ENCODE assay signal across 13 cellular contexts in the genomic region with DNA sequence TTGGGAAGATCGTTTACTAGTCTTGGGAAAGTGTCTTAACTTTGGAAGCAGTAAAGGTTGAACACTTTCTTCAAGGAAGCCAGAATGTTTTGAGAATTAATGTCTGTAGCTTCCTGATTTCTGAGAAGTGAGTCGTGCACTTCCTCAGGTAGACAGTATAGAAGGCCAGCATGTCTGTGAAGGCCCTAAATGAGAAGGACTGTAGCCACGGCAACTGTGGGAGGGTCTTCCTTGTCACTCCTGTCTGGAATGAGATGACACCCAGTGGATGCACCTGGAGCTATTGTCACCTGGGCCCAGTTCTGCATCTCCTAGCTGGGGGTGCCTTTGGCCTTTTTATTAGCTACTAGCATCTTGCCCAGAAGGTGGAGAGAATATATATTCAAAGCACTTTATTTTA. TPM values are rescaled to one million over a fixed set of nuclear protein-coding genes. Genes with fewer than 3 reads are reported as not detected.
DNase-seq lines count a peak whose midpoint lies in the region; ATAC-seq and TF ChIP-seq lines count a peak whose summit lies in the region.
"Had no signal": no experiment of that assay in that cellular context is flagged by ENCODE, and none has a peak within 500 bp of the region (broad histone marks: within the 10 kb centered on the region; RNA-seq: fewer than 3 reads in every experiment).

No MANE protein-coding gene starts in this region.

- peak overlapping the region; percentile 66 to 91 (median 84) for H3K4me3 Mint-ChIP-seq in naive thymus-derived CD8-positive, alpha-beta T cell

- TF ChIP-seq CTCF in suprapubic skin (IDR thresholded peaks at IDR 0.05): no peak

- ATAC-seq in activated naive CD4-positive, alpha-beta T cell treated with anti-CD3 and anti-CD28 coated beads, Interleukin-2, amount 50 U/mL, for 72 hours: peak; percentile 27 to 56
- peak in 1 of 2 donors; percentile 17 for ATAC-seq in naive thymus-derived CD8-positive, alpha-beta T cell
- ATAC-seq: activated CD4-positive, CD25-positive, alpha-beta regulatory T cell treated with anti-CD3 and anti-CD28 coated beads, Interleukin-2, amount 50 U/mL, for 24 hours had no signal

- peaks cover 29% of the 10 kb centered on the region for H3K36me3 ChIP-seq in HUES48 (ENCODE audit: control insufficient read depth, insufficient read depth, low read length)
- H3K36me3 ChIP-seq in suprapubic skin: peaks cover 22% of the 10 kb centered on the region
- H3K36me3 ChIP-seq: ovary, thoracic aorta had no signal

- H3K9ac ChIP-seq in HUES48 (ENCODE audit: low read depth, low read length): no peak overlapping the region

- TF ChIP-seq EP300 in suprapubic skin (IDR thresholded peaks at IDR 0.05): no peak

- H3K27me3 Mint-ChIP-seq in naive thymus-derived CD8-positive, alpha-beta T cell: no peaks in the 10 kb centered on the region

- peak overlapping the region; percentile 23 for H3K27ac ChIP-seq in HUES48 (ENCODE audit: low read depth, low read length)
- no peak overlapping the region for H3K27ac ChIP-seq in suprapubic skin
- H3K27ac ChIP-seq: ovary, thoracic aorta had no signal

- peaks cover 66% of the 10 kb centered on the region for H3K4me1 ChIP-seq in HUES48 (ENCODE audit: control insufficient read depth, insufficient read depth, low read length)
- peaks cover 39% of the 10 kb centered on the region for H3K4me1 ChIP-seq in suprapubic skin

- H3K9me3 Mint-ChIP-seq in activated naive CD4-positive, alpha-beta T cell treated with anti-CD3 and anti-CD28 coated beads, Interleukin-2, amount 50 U/mL, for 72 hours: no peaks in the 10 kb centered on the region
- H3K9me3 Mint-ChIP-seq in naive thymus-derived CD8-positive, alpha-beta T cell: no peaks in the 10 kb centered on the region

- POLR2A ChIA-PET in naive thymus-derived CD8-positive, alpha-beta T cell (lab: Charles Lee): interaction anchor here (0.6 to 4.8 kb wide), 4 partner anchors 9 to 353 kb away, joined by 3 to 112 read pairs (median 4); a partner anchor contains a TSS

- H3K9me3 ChIP-seq in HUES48 (ENCODE audit: control insufficient read depth, insufficient read depth, low read length): no peaks in the 10 kb centered on the region
- no peaks in the 10 kb centered on the region for H3K9me3 ChIP-seq in suprapubic skin
- H3K9me3 ChIP-seq: ovary, thoracic aorta had no signal

- H3K27ac Mint-ChIP-seq in activated naive CD4-positive, alpha-beta T cell treated with anti-CD3 and anti-CD28 coated beads, Interleukin-2, amount 50 U/mL, for 72 hours: peak overlapping the region; percentile 88 to 93
- H3K27ac Mint-ChIP-seq in naive thymus-derived CD8-positive, alpha-beta T cell: peak overlapping the region; percentile 93 to 99 (median 98)

- no peak overlapping the region for H3K4me3 ChIP-seq in HUES48 (ENCODE audit: low read depth, low read length)
- no peak overlapping the region for H3K4me3 ChIP-seq in suprapubic skin
- H3K4me3 ChIP-seq: ovary, thoracic aorta had no signal

- H3K36me3 Mint-ChIP-seq in activated naive CD4-positive, alpha-beta T cell treated with anti-CD3 and anti-CD28 coated beads, Interleukin-2, amount 50 U/mL, for 72 hours: peaks cover 12 to 42% of the 10 kb centered on the region in 2 donors
- H3K36me3 Mint-ChIP-seq in naive thymus-derived CD8-positive, alpha-beta T cell: peaks cover 0 to 19% (median 3%) of the 10 kb centered on the region in 3 donors

- H3K4me1 Mint-ChIP-seq in naive thymus-derived CD8-positive, alpha-beta T cell: peaks cover 38 to 90% (median 80%) of the 10 kb centered on the region in 4 donors

- no peak for TF ChIP-seq POLR2A in suprapubic skin (IDR thresholded peaks at IDR 0.05)

- DNase-seq in NCI-H345 (lab: John Stamatoyannopoulos, UW): peak; percentile 22
- DNase-seq in NCI-H345 treated with DMSO at 0.1 percent for 48 hours (lab: John Stamatoyannopoulos, UW; ENCODE audit: unreplicated experiment): no peak
- no peak for DNase-seq in activated naive CD4-positive, alpha-beta T cell treated with anti-CD3 and anti-CD28 coated beads, Interleukin-2, amount 50 U/mL, for 72 hours (ENCODE audit: low spot score in 2 of 2)
- DNase-seq in naive thymus-derived CD8-positive, alpha-beta T cell: no peak
- no peak for DNase-seq in stimulated activated CD8-positive, alpha-beta memory T cell treated with anti-CD3 and anti-CD28 coated beads, Interleukin-4, amount 100 ng/mL, for 48 hours
- no peak for DNase-seq in suprapubic skin (ENCODE audit: low spot score in 2 of 2)
- no peak for DNase-seq in NAMALWA (ENCODE audit: low spot score)
- DNase-seq: aorta; ovary; stimulated activated CD4-positive, alpha-beta T cell treated with anti-CD3 and anti-CD28 coated beads, Interleukin-2, amount 100 ng/mL, for 48 hours had no signal

- WGBS in suprapubic skin: 55% methylated on average over 3 of the region's 3 CpGs

- no peaks in the 10 kb centered on the region for H3K27me3 ChIP-seq in HUES48 (ENCODE audit: control insufficient read depth, insufficient read depth, low read length)
- no peaks in the 10 kb centered on the region for H3K27me3 ChIP-seq in suprapubic skin
- H3K27me3 ChIP-seq: ovary had no signal

RNA-seq across cellular contexts. Expression of a gene that starts 8.8 kb away (rescaled TPM):
- 100 to 1,000 TPM; 130 to 135 TPM for total RNA-seq in activated naive CD4-positive, alpha-beta T cell treated with anti-CD3 and anti-CD28 coated beads, Interleukin-2, amount 50 U/mL, for 72 hours
- total RNA-seq in naive thymus-derived CD8-positive, alpha-beta T cell: 100 to 1,000 TPM; 183 to 205 TPM
- polyA plus RNA-seq in naive thymus-derived CD8-positive, alpha-beta T cell: 10 to 100 TPM; 23.2 to 35.9 (median 30.4) TPM
- total RNA-seq in suprapubic skin: 100 to 1,000 TPM in 1 of 4 donors, 10 to 100 TPM in 3; 35.6 to 138 (median 50.9) TPM

RNA-seq across cellular contexts. Expression of a gene that starts 32.8 kb away (rescaled TPM):
- total RNA-seq in activated naive CD4-positive, alpha-beta T cell treated with anti-CD3 and anti-CD28 coated beads, Interleukin-2, amount 50 U/mL, for 72 hours: 10 to 100 TPM; 12.8 to 21.6 TPM
- 10 to 100 TPM; 43.1 to 44.8 TPM for total RNA-seq in naive thymus-derived CD8-positive, alpha-beta T cell
- 1 to 10 TPM; 5.3 to 6.3 (median 5.5) TPM for polyA plus RNA-seq in naive thymus-derived CD8-positive, alpha-beta T cell
- total RNA-seq in suprapubic skin: 10 to 100 TPM; 21.0 to 69.2 (median 42.0) TPM
